Comparison of ENCODE assay signal across 18 cellular contexts in the genomic region with DNA sequence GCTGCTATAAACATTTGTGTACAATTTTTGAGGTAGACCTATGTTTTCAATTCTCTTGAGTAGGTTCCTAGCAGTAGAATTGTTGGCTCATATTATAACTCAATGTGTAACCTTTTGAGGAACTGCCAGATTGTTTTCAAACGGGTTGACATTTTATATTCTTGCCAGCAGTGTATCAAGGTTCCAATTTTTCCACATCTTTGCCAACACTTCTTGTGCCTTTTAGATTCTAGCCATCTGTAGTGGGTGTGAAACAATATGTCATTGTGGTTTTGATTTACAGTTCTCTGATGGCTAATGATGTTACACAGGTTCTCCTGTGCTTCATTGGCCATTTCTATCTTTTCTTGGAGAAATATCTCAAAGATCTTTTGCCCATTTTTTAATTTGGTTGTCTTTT.
"Had no signal": no experiment of that assay in that cellular context is flagged by ENCODE, and none has a peak within 500 bp of the region (broad histone marks: within the 10 kb centered on the region; RNA-seq: fewer than 3 reads in every experiment).

No MANE protein-coding gene starts in this region.

- H3K9me3 ChIP-seq: gastrocnemius medialis, heart right ventricle, sigmoid colon, spleen, thoracic aorta had no signal

- DNase-seq: activated CD4-positive, alpha-beta T cell treated with anti-CD3 and anti-CD28 coated beads for 4 hours; activated CD8-positive, alpha-beta T cell treated with anti-CD3 and anti-CD28 coated beads for 36 hours; activated effector memory CD4-positive, alpha-beta T cell treated with Interleukin-2 at 50 U/mL for 16 hours; activated naive CD4-positive, alpha-beta T cell treated with anti-CD3 and anti-CD28 coated beads, Interleukin-2, amount 50 U/mL, for 16 hours; activated T-cell treated with anti-CD3 and anti-CD28 coated beads, Interleukin-2, amount 50 U/mL, for 4 hours; amygdala; endodermal cell; gastrocnemius medialis; heart right ventricle; left cardiac atrium; mammary epithelial cell; naive B cell; sigmoid colon; spleen; T-helper 2 cell had no signal

- H3K4me3 ChIP-seq: gastrocnemius medialis, heart right ventricle, neural progenitor cell, sigmoid colon, spleen, thoracic aorta had no signal

- H3K4me2 ChIP-seq: neural progenitor cell had no signal

- H2AFZ ChIP-seq: neural progenitor cell had no signal

- H3K27me3 ChIP-seq: gastrocnemius medialis, heart right ventricle, neural progenitor cell, sigmoid colon, spleen had no signal

- H3K4me1 ChIP-seq: neural progenitor cell had no signal

- H3K27ac ChIP-seq: gastrocnemius medialis, heart right ventricle, neural progenitor cell, sigmoid colon, thoracic aorta had no signal

- ATAC-seq: activated CD8-positive, alpha-beta T cell treated with anti-CD3 and anti-CD28 coated beads for 36 hours; activated T-cell treated with anti-CD3 and anti-CD28 coated beads, Interleukin-2, amount 50 U/mL, for 4 hours; gastrocnemius medialis; WTC11 had no signal

- H3K36me3 ChIP-seq: gastrocnemius medialis, heart right ventricle, neural progenitor cell, sigmoid colon, spleen, thoracic aorta had no signal

- H3K9ac ChIP-seq: neural progenitor cell had no signal
